In genomic region chr19:55481148-55482127, GRCh38 we compare ENCODE assay signal across 33 cellular contexts. TPM values are rescaled to one million over a fixed set of nuclear protein-coding genes. Genes with fewer than 3 reads are reported as not detected.
"Had no signal": no experiment of that assay in that cellular context is flagged by ENCODE, and none has a peak within 500 bp of the region (broad histone marks: within the 10 kb centered on the region; RNA-seq: fewer than 3 reads in every experiment).

No MANE protein-coding gene starts in this region.

- H3K36me3 ChIP-seq: ovary, uterus had no signal

- H3K9me3 ChIP-seq: left ventricle myocardium inferior, ovary, uterus had no signal

- H3K4me3 ChIP-seq: coronary artery, left ventricle myocardium inferior, lung, ovary, smooth muscle cell, uterus had no signal

- H3K27me3 ChIP-seq: dorsolateral prefrontal cortex, ovary, uterus had no signal

- H3K27ac ChIP-seq: coronary artery, left ventricle myocardium inferior, ovary, uterus had no signal

- ATAC-seq: effector memory CD8-positive, alpha-beta T cell; stimulated activated memory B cell treated with anti-CD40 and anti-IgM and Interleukin-4, amounts not matched to agents 10 μg/mL and 1 μg/mL and 100 μg/mL, for 72 hours; stimulated activated naive CD8-positive, alpha-beta T cell treated with anti-CD3 and anti-CD28 coated beads, Interleukin-15, amount 100 ng/mL, for 72 hours had no signal

- DNase-seq: activated CD4-positive, alpha-beta T cell treated with anti-CD3 and anti-CD28 coated beads for 4 hours; activated CD4-positive, alpha-beta T cell treated with anti-CD3 and anti-CD28 coated beads, Interleukin-2, amount 50 U/mL, for 4 hours; activated effector memory CD4-positive, alpha-beta T cell treated with Interleukin-2 at 50 U/mL for 16 hours; activated naive CD4-positive, alpha-beta T cell treated with Interleukin-2 at 50 U/mL for 16 hours; activated T-cell treated with anti-CD3 and anti-CD28 coated beads for 4 hours; anterior cingulate cortex; cerebellar nuclear complex; dorsolateral prefrontal cortex; effector memory CD8-positive, alpha-beta T cell; head of caudate nucleus; hypothalamus; left ventricle myocardium inferior; stimulated activated CD4-positive, alpha-beta T cell treated with anti-CD3 and anti-CD28 coated beads, Interleukin-1b, Interleukin-23, amount 100 ng/mL, for 48 hours; stimulated activated CD4-positive, alpha-beta T cell treated with anti-CD3 and anti-CD28 coated beads, Interleukin-4, amount 100 ng/mL, for 4 hours; stimulated activated CD8-positive, alpha-beta memory T cell treated with anti-CD3 and anti-CD28 coated beads, Interleukin-4, amount 100 ng/mL, for 48 hours; stimulated activated naive CD8-positive, alpha-beta T cell treated with anti-CD3 and anti-CD28 coated beads, Interleukin-15, amount 100 ng/mL, for 72 hours; substantia nigra; T-helper 1 cell; uterus had no signal

- H3K4me2 ChIP-seq: smooth muscle cell had no signal

RNA-seq across cellular contexts. Expression of gene C19orf85, which starts 16.9 kb away (rescaled TPM):
- total RNA-seq: bronchial epithelial cell, endothelial cell of umbilical vein, fibroblast of lung, fibroblast of villous mesenchyme, left ventricle myocardium inferior, lung, mucosa of gallbladder, ovary, progenitor cell of endocrine pancreas, renal cortical epithelial cell, smooth muscle cell, uterus had no signal
- polyA plus RNA-seq: adipose tissue, endothelial cell of umbilical vein, fibroblast of lung, lung, ovary, smooth muscle cell, thymus had no signal
